ENCODE assay signal across 24 cellular contexts in the genomic region with DNA sequence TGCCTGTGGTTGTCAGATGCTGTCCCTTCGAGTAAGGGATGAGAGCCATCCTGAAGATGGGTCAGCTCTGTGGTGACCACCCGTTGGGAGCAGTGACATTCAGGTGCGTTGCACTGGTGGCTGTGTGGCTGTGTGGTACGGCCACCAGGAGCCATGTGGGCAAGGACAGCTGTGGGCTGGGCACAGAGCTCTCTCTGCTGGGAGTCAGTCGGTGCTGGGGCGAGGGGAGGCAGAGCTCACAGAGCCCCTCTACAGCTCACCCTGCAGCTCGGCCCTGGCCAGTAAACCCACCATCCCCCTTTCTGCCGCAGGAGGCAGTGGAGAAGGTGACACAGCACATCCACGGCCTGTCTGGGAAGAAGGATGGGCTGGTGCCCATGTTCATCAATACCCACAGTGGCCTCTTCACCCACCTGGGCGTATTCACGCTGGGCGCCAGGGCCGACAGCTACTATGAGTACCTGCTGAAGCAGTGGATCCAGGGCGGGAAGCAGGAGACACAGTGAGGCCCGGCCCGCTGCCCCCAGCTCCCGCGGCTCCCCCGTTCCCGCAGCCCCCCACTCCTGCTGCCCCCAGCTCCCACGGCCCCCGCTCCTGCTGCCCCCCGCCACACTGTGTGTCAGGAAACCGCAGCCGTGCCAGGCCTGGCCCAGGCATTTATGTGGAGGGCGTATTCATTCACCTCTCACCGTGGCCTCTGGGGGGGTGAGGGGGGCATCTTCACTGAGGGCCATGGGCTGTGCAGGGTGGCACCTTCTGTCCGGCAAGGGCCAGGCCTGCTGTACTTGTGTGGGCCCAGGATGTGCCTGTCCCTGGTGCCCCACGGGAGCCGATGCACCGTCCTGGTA. TPM values are rescaled to one million over a fixed set of nuclear protein-coding genes. Genes with fewer than 3 reads are reported as not detected.
DNase-seq lines count a peak whose midpoint lies in the region; ATAC-seq and TF ChIP-seq lines count a peak whose summit lies in the region.
"Had no signal": no experiment of that assay in that cellular context is flagged by ENCODE, and none has a peak within 500 bp of the region (broad histone marks: within the 10 kb centered on the region; RNA-seq: fewer than 3 reads in every experiment).

No MANE protein-coding gene starts in this region.

- TF ChIP-seq CTCF in HCT116 (IDR thresholded peaks at IDR 0.05 in 2 of 3, conservative IDR thresholded peaks at IDR 0.05 in 1 of 3; ENCODE audit: borderline replicate concordance in 1 of 3, insufficient read depth in 1 of 3, low read depth in 2 of 3, low read length in 2 of 3) (no peak), VCaP (conservative IDR thresholded peaks at IDR 0.05) (no peak)

- no peaks in the 10 kb centered on the region for H3K4me1 ChIP-seq in HCT116 (ENCODE audit: control insufficient read depth in 1 of 2, insufficient read depth in 2 of 2, low read length in 2 of 2)
- H3K4me1 ChIP-seq: A549; BE2C; BLaER1 treated with 17β-estradiol and CSF1 and Interleukin-3, amounts not matched to agents 10 nM and 100 nM had no signal

- H3K4me3 Mint-ChIP-seq in stimulated activated effector memory CD8-positive, alpha-beta T cell treated with anti-CD3 and anti-CD28 coated beads, Interleukin-12 subunit alpha, Interleukin-12 subunit beta, amount 100 ng/mL, for 72 hours, result no peak overlapping the region
- H3K4me3 Mint-ChIP-seq: CD14-positive monocyte; CD4-positive, alpha-beta T cell; CD8-positive, alpha-beta memory T cell; GM23338; H9; HFFc6 had no signal

- H3K9me3 ChIP-seq in HCT116 (ENCODE audit: control insufficient read depth in 1 of 2, insufficient read depth in 1 of 2, low read depth in 1 of 2, low read length in 2 of 2), result peaks cover 0 to 21% of the 10 kb centered on the region in 2 experiments; a peak in 1 of 4 replicates
- H3K9me3 ChIP-seq: BE2C had no signal

- no peak overlapping the region for H3K4me2 ChIP-seq in HCT116 (ENCODE audit: low read length)
- H3K4me2 ChIP-seq: A549; BLaER1 treated with 17β-estradiol and CSF1 and Interleukin-3, amounts not matched to agents 10 nM and 100 nM; GM23338 had no signal

- intact Hi-C loops in left ventricle myocardium superior (cut with micrococcal nuclease), result no loop called here
- intact Hi-C loops in left cardiac atrium (cut with DNase I), result no loop called here
- intact Hi-C loops in HCT116 (cut with micrococcal nuclease), result no loop called here

- CTCF ChIA-PET in HCT116 (lab: Charles Lee), result no interaction called here

- H3K36me3 Mint-ChIP-seq in stimulated activated effector memory CD8-positive, alpha-beta T cell treated with anti-CD3 and anti-CD28 coated beads, Interleukin-12 subunit alpha, Interleukin-12 subunit beta, amount 100 ng/mL, for 72 hours, result peaks cover 28% of the 10 kb centered on the region

- no peak for TF ChIP-seq POLR2A in HCT116 (IDR thresholded peaks at IDR 0.05; ENCODE audit: borderline replicate concordance, extremely low read depth, insufficient read depth, insufficient read length)

- H4K20me1 ChIP-seq in HCT116 (ENCODE audit: insufficient read depth), result no peaks in the 10 kb centered on the region

- RAD21 ChIA-PET in HCT116 (lab: Charles Lee; ENCODE audit: low non-redundant PET in 1 of 2, low total read pairs in 2 of 2, uncharacterized antibody in 2 of 2, unreplicated experiment in 2 of 2), result no interaction called here

- ATAC-seq in left ventricle myocardium superior (no peak), left cardiac atrium (no peak), HCT116 (no peak), HG03520 (IDR thresholded peaks at IDR 0.05; ENCODE audit: unreplicated experiment) (no peak)
- ATAC-seq in stimulated activated effector memory CD8-positive, alpha-beta T cell treated with anti-CD3 and anti-CD28 coated beads, Interleukin-12 subunit alpha, Interleukin-12 subunit beta, amount 100 ng/mL, for 72 hours, result no peak
- ATAC-seq: A549, GM23338 had no signal

- no peak overlapping the region for H2AFZ ChIP-seq in HCT116 (ENCODE audit: low read depth, low read length, poor library complexity, severe bottlenecking)
- H2AFZ ChIP-seq: GM23338 had no signal

- H3K4me1 Mint-ChIP-seq in stimulated activated effector memory CD8-positive, alpha-beta T cell treated with anti-CD3 and anti-CD28 coated beads, Interleukin-12 subunit alpha, Interleukin-12 subunit beta, amount 100 ng/mL, for 72 hours, result peaks cover 5% of the 10 kb centered on the region
- H3K4me1 Mint-ChIP-seq: CD14-positive monocyte; CD8-positive, alpha-beta memory T cell; GM23338; H9 had no signal

- BruUV-seq in HCT116 (replicated peaks; lab: Mats Ljungman, UMichigan), result no TSS peak

- TF ChIP-seq RAD21 in HCT116 (IDR thresholded peaks at IDR 0.05; ENCODE audit: low read depth), result no peak

- POLR2A ChIA-PET in HCT116 (lab: Charles Lee), result no interaction called here

- peak overlapping the region; percentile 64 for H3K27ac Mint-ChIP-seq in stimulated activated effector memory CD8-positive, alpha-beta T cell treated with anti-CD3 and anti-CD28 coated beads, Interleukin-12 subunit alpha, Interleukin-12 subunit beta, amount 100 ng/mL, for 72 hours
- H3K27ac Mint-ChIP-seq: CD4-positive, alpha-beta T cell; CD8-positive, alpha-beta memory T cell; GM23338; HFFc6 had no signal

- H3K9me3 Mint-ChIP-seq in stimulated activated effector memory CD8-positive, alpha-beta T cell treated with anti-CD3 and anti-CD28 coated beads, Interleukin-12 subunit alpha, Interleukin-12 subunit beta, amount 100 ng/mL, for 72 hours, result no peaks in the 10 kb centered on the region
- H3K9me3 Mint-ChIP-seq: CD4-positive, alpha-beta T cell; CD8-positive, alpha-beta memory T cell; GM23338; HFFc6 had no signal

- H3K4me3 ChIP-seq in HCT116 (replicated peaks in 1 of 2; ENCODE audit: low read depth in 1 of 2, low read length in 2 of 2), result no peak overlapping the region
- H3K4me3 ChIP-seq: A549; BLaER1 treated with 17β-estradiol and CSF1 and Interleukin-3, amounts not matched to agents 10 nM and 100 nM; GM23338 had no signal

- H3K9me2 ChIP-seq in HCT116 (ENCODE audit: insufficient read depth), result no peaks in the 10 kb centered on the region

- H3K9ac ChIP-seq in HCT116 (ENCODE audit: low read length), result no peak overlapping the region
- H3K9ac ChIP-seq: BLaER1 treated with 17β-estradiol and CSF1 and Interleukin-3, amounts not matched to agents 10 nM and 100 nM had no signal

- H3K36me3 ChIP-seq in HCT116 (ENCODE audit: control insufficient read depth in 1 of 2, insufficient read depth in 2 of 2, low read length in 2 of 2), result peaks cover 11 to 60% of the 10 kb centered on the region in 2 experiments

- H3K27me3 ChIP-seq in HCT116 (ENCODE audit: insufficient read depth, low read length), result no peaks in the 10 kb centered on the region
- H3K27me3 ChIP-seq: BE2C; BLaER1 treated with 17β-estradiol and CSF1 and Interleukin-3, amounts not matched to agents 10 nM and 100 nM had no signal

- DNase-seq in left ventricle myocardium superior (peak; percentile 15), left cardiac atrium (no peak), HCT116 (ENCODE audit: low read depth, low spot score) (no peak), NCI-H2107 treated with DMSO at 0.1 percent for 48 hours (lab: John Stamatoyannopoulos, UW; ENCODE audit: unreplicated experiment) (no peak)
- DNase-seq in stimulated activated effector memory CD8-positive, alpha-beta T cell treated with anti-CD3 and anti-CD28 coated beads, Interleukin-12 subunit alpha, Interleukin-12 subunit beta, amount 100 ng/mL, for 72 hours (ENCODE audit: low spot score in 2 of 2), result no peak
- DNase-seq: 8988T; ACHN; AML-193; BE2C; CD4-positive, alpha-beta T cell; CD8-positive, alpha-beta memory T cell; DMS53; DMS79 treated with DMSO at 0.1 percent for 48 hours; GF-D8; H9; HFFc6 had no signal

- H3K79me2 ChIP-seq in HCT116 (ENCODE audit: insufficient read depth, low read length), result no peaks in the 10 kb centered on the region

- H3K27ac ChIP-seq in HCT116 (ENCODE audit: low read depth, low read length) (peak overlapping the region; percentile 18; the same call in 1 of the 2 replicates), VCaP (peak overlapping the region; percentile 65; the same call in 1 of the 2 replicates)
- H3K27ac ChIP-seq: A549; BLaER1 treated with 17β-estradiol and CSF1 and Interleukin-3, amounts not matched to agents 10 nM and 100 nM had no signal

TF ChIP-seq in HCT116, 20 proteins besides CTCF, POLR2A, EP300 and RAD21 (continues in another document):
- no peak for TF ChIP-seq POLR2AphosphoS5 (IDR thresholded peaks at IDR 0.05; ENCODE audit: low read depth, low read length)
- TF ChIP-seq SP1 (IDR thresholded peaks at IDR 0.05; ENCODE audit: low read depth), result no peak
- no peak for TF ChIP-seq EZH2phosphoT487 (IDR thresholded peaks at IDR 0.05; ENCODE audit: borderline replicate concordance)
- no peak for TF ChIP-seq ZFX (IDR thresholded peaks at IDR 0.05)
- TF ChIP-seq SIN3A (IDR thresholded peaks at IDR 0.05; ENCODE audit: low read depth), result no peak
- TF ChIP-seq JUND (IDR thresholded peaks at IDR 0.05), result no peak
- TF ChIP-seq FOSL1 (IDR thresholded peaks at IDR 0.05; ENCODE audit: low read depth), result no peak
- no peak for TF ChIP-seq EZH2 (IDR thresholded peaks at IDR 0.05)
- TF ChIP-seq YY1 (IDR thresholded peaks at IDR 0.05; ENCODE audit: extremely low read depth, insufficient replicate concordance, low read depth, low read length), result no peak

RNA-seq across cellular contexts. Expression of gene DPP7, which starts 8.5 kb away (rescaled TPM):
- total RNA-seq in left ventricle myocardium superior, result 155 TPM
- total RNA-seq in left cardiac atrium, result 100 to 1,000 TPM; 176 to 198 TPM
- total RNA-seq in HCT116 (2021; ENCODE audit: unreplicated experiment), result 291 TPM
- 302 and 326 TPM in 2 replicates for polyA plus RNA-seq in HCT116 (2012)

RNA-seq across cellular contexts. Expression of gene MAN1B1, which starts 19.3 kb away (rescaled TPM):
- total RNA-seq in left ventricle myocardium superior (21.4 TPM), left cardiac atrium (10 to 100 TPM; 21.9 to 28.8 TPM), HCT116 (2021; ENCODE audit: unreplicated experiment) (50.9 TPM)
- 53.6 and 53.7 TPM in 2 replicates for polyA plus RNA-seq in HCT116 (2012)

RNA-seq across cellular contexts. Expression of gene UAP1L1, which starts 28.7 kb away (rescaled TPM):
- total RNA-seq in left ventricle myocardium superior (12.6 TPM), left cardiac atrium (10 to 100 TPM; 13.5 to 14.0 TPM), HCT116 (2021; ENCODE audit: unreplicated experiment) (11.0 TPM)
- 4.6 and 5.3 TPM in 2 replicates for polyA plus RNA-seq in HCT116 (2012)

RNA-seq across cellular contexts. Expression of gene GRIN1, which starts 32.9 kb away (rescaled TPM):
- total RNA-seq in left ventricle myocardium superior (not detected), left cardiac atrium (not detected), HCT116 (2021; ENCODE audit: unreplicated experiment) (23.1 TPM)
- polyA plus RNA-seq in HCT116 (2012), result 8.6 and 12.5 TPM in 2 replicates
- total RNA-seq: CD4-positive, alpha-beta T cell; CD8-positive, alpha-beta memory T cell; G401; H4 had no signal
- polyA plus RNA-seq: CD14-positive monocyte; CD8-positive, alpha-beta memory T cell had no signal

RNA-seq across cellular contexts. Expression of gene SAPCD2, which starts 35.7 kb away (rescaled TPM):
- total RNA-seq in left ventricle myocardium superior (0.12 TPM), left cardiac atrium (under 1 TPM; 0.39 to 0.44 TPM), HCT116 (2021; ENCODE audit: unreplicated experiment) (71.7 TPM)
- 48.5 and 59.4 TPM in 2 replicates for polyA plus RNA-seq in HCT116 (2012)
